1 cellular context compared by ENCODE assay signal in the genomic region with DNA sequence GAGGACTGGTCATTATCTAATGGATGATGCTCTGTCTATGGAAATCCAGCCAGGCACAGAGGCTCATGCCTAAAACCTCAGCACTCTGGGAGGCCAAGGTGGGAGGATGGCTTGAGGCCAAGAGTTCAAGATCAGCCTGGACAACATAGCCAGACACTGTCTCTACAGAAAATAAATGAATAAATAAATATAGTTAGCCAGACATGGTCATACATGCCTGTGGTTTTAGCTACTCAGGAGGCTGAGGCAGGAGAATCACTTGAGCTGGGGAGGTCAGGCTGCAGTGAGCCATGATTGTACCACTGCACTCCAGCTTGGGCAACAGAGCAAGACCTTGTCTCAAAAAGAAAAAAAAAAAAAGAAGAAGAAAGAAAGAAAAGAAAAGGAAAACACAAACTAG.
TF ChIP-seq lines count a peak whose summit lies in the region.

No MANE protein-coding gene starts in this region.

TF ChIP-seq in HEK293, 187 proteins besides CTCF, POLR2A, EP300 and RAD21 (continued from another document):
- TF ChIP-seq ZNF423 (tag by site-specific recombination; IDR thresholded peaks at IDR 0.05) (no peak), MEIS1 (CRISPR knock-in tag; IDR thresholded peaks at IDR 0.05; ENCODE audit: borderline replicate concordance) (no peak), ZNF121 (tag by site-specific recombination; IDR thresholded peaks at IDR 0.05) (0 out of 2 replicates have a peak, but pooled peaks have one; percentile 13)
